ENCODE assay signal across 24 cellular contexts in genomic region chr17:47273245-47273644, GRCh38.
"Had no signal": no experiment of that assay in that cellular context is flagged by ENCODE, and none has a peak within 500 bp of the region (broad histone marks: within the 10 kb centered on the region; RNA-seq: fewer than 3 reads in every experiment).

No MANE protein-coding gene starts in this region.

- H3K4me1 ChIP-seq: foreskin keratinocyte had no signal

- H3K9me3 ChIP-seq: body of pancreas, tibial nerve, vagina had no signal

- ATAC-seq: body of pancreas; foreskin keratinocyte; left lobe of liver; stimulated activated naive B cell treated with anti-CD40 and anti-IgM and Interleukin-4, amounts not matched to agents 10 μg/mL and 1 μg/mL and 100 μg/mL, for 72 hours had no signal

- H3K36me3 Mint-ChIP-seq: activated naive CD4-positive, alpha-beta T cell treated with anti-CD3 and anti-CD28 coated beads, Interleukin-2, amount 50 U/mL, for 24 hours; mesothelial cell of epicardium had no signal

- FAIRE-seq: colon had no signal

- H3K27me3 ChIP-seq: body of pancreas, tibial nerve, vagina had no signal

- H3K4me3 Mint-ChIP-seq: activated naive CD4-positive, alpha-beta T cell treated with anti-CD3 and anti-CD28 coated beads, Interleukin-2, amount 50 U/mL, for 24 hours; endodermal cell; mesothelial cell of epicardium; neural crest cell had no signal

- H3K4me3 ChIP-seq: body of pancreas, lung, tibial nerve, vagina had no signal

- H3K27me3 Mint-ChIP-seq: stimulated activated naive B cell treated with anti-CD40 and anti-IgM and Interleukin-4, amounts not matched to agents 10 μg/mL and 1 μg/mL and 100 μg/mL, for 72 hours had no signal

- H3K36me3 ChIP-seq: tibial nerve, vagina, WERI-Rb-1 had no signal

- DNase-seq: activated CD4-positive, alpha-beta T cell treated with anti-CD3 and anti-CD28 coated beads for 1 hour; activated CD8-positive, alpha-beta memory T cell treated with anti-CD3 and anti-CD28 coated beads for 24 hours; activated CD8-positive, alpha-beta memory T cell treated with anti-CD3 and anti-CD28 coated beads, Interleukin-2, amount 50 U/mL, for 48 hours; activated gamma-delta T cell; activated T-cell treated with anti-CD3 and anti-CD28 coated beads, Interleukin-2, amount 50 U/mL, for 48 hours; body of pancreas; central memory CD4-positive, alpha-beta T cell; endodermal cell; foreskin keratinocyte; hypothalamus; islet precursor cell; stimulated activated naive B cell treated with anti-CD40 and anti-IgM and Interleukin-4, amounts not matched to agents 10 μg/mL and 1 μg/mL and 100 μg/mL, for 72 hours; SW 1271; T-helper 2 cell; WERI-Rb-1 had no signal

- H3K27ac Mint-ChIP-seq: endodermal cell, mesothelial cell of epicardium had no signal

- H3K4me1 Mint-ChIP-seq: activated naive CD4-positive, alpha-beta T cell treated with anti-CD3 and anti-CD28 coated beads, Interleukin-2, amount 50 U/mL, for 24 hours had no signal

- H3K27ac ChIP-seq: body of pancreas, epithelial cell of prostate, foreskin keratinocyte, tibial nerve, vagina, WERI-Rb-1 had no signal
